Comparison of ENCODE assay signal across 8 cellular contexts in the genomic region with DNA sequence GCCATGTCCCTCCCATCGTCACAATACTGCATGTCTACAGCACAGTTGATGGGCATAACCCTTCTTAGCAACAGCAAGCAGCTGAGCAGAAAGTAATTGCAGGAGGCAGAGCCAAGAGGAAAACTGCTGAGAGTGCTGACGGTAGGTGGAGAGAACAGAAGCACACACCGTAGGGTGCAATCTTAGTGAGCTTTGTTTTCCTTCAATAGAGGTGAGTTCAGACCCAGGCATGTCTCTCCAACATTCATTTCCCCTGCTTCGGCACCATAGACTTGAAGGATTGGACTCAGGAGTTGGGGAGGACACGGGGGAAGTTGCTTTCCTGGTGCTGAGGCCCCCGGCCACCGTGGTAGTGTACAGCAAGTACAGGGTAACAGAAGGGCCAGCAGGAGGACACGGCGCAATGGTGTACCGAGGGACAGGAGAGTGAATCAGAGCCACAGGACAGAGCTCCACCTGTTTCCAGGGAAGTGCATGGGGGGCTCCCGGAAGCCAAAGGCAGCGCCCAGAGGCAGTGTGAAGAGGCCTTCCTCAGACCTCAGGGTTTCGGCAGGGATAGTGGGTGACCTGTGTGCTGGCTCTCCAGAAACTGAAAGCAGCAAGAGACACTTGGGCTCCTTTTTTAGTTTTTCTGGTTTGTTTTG. TPM values are rescaled to one million over a fixed set of nuclear protein-coding genes. Genes with fewer than 3 reads are reported as not detected.
DNase-seq lines count a peak whose midpoint lies in the region; ATAC-seq and FAIRE-seq lines count a peak whose summit lies in the region.

No MANE protein-coding gene starts in this region.

- ATAC-seq in HG02798 (IDR thresholded peaks at IDR 0.05; ENCODE audit: poor library complexity, unreplicated experiment) = peak; percentile 41
- peak; percentile 58 to 68 for ATAC-seq in natural killer cell treated with Interleukin-12 subunit alpha and Interleukin-12 subunit beta and Interleukin-15 and Interleukin-18, amount 100 ng/mL, for 72 hours
- ATAC-seq in Right ventricle myocardium superior (ENCODE audit: poor library complexity) = no peak

- H3K4me3 Mint-ChIP-seq in T-helper 1 cell treated with Interleukin-12 subunit alpha and Interleukin-12 subunit beta and Interleukin-4 antibody, amounts not matched to agents 30 μg/mL and 1 μg/mL, for 36 hours = peak overlapping the region; percentile 82
- H3K4me3 Mint-ChIP-seq in activated T-helper 2 cell treated with anti-CD3 and anti-CD28 coated beads, Interferon-gamma antibody, Interleukin-2, Interleukin-4, amounts not matched to agents 10 μg/mL and 5 μg/mL and 100 μg/mL, durations not matched to agents 14 hours and 24 hours and 36 hours (ENCODE audit: low read depth) = peak overlapping the region; percentile 49
- H3K4me3 Mint-ChIP-seq in natural killer cell treated with Interleukin-12 subunit alpha and Interleukin-12 subunit beta and Interleukin-15 and Interleukin-18, amount 100 ng/mL, for 72 hours = peak overlapping the region; percentile 79

- H3K4me1 Mint-ChIP-seq in T-helper 1 cell treated with Interleukin-12 subunit alpha and Interleukin-12 subunit beta and Interleukin-4 antibody, amounts not matched to agents 30 μg/mL and 1 μg/mL, for 36 hours (ENCODE audit: low read depth) = peaks cover 21% of the 10 kb centered on the region
- peaks cover 19% of the 10 kb centered on the region for H3K4me1 Mint-ChIP-seq in activated T-helper 2 cell treated with anti-CD3 and anti-CD28 coated beads, Interferon-gamma antibody, Interleukin-2, Interleukin-4, amounts not matched to agents 10 μg/mL and 5 μg/mL and 100 μg/mL, durations not matched to agents 14 hours and 24 hours and 36 hours (ENCODE audit: low read depth)
- peaks cover 18 to 22% of the 10 kb centered on the region in 2 donors for H3K4me1 Mint-ChIP-seq in natural killer cell treated with Interleukin-12 subunit alpha and Interleukin-12 subunit beta and Interleukin-15 and Interleukin-18, amount 100 ng/mL, for 72 hours (ENCODE audit: low read depth in 2 of 2)

- intact Hi-C loops in activated T-helper 2 cell treated with anti-CD3 and anti-CD28 coated beads, Interferon-gamma antibody, Interleukin-2, Interleukin-4, amounts not matched to agents 10 μg/mL and 5 μg/mL and 100 μg/mL, durations not matched to agents 14 hours and 24 hours and 36 hours (cut with micrococcal nuclease) = loop anchor here (1.0 to 2.0 kb wide), 2 partner anchors 36 to 109 kb away; a partner anchor contains a TSS
- intact Hi-C loops in Right ventricle myocardium superior (cut with DNase I) = no loop called here

- peak overlapping the region; percentile 91 for H3K27ac Mint-ChIP-seq in T-helper 1 cell treated with Interleukin-12 subunit alpha and Interleukin-12 subunit beta and Interleukin-4 antibody, amounts not matched to agents 30 μg/mL and 1 μg/mL, for 36 hours
- peak overlapping the region; percentile 78 for H3K27ac Mint-ChIP-seq in activated T-helper 2 cell treated with anti-CD3 and anti-CD28 coated beads, Interferon-gamma antibody, Interleukin-2, Interleukin-4, amounts not matched to agents 10 μg/mL and 5 μg/mL and 100 μg/mL, durations not matched to agents 14 hours and 24 hours and 36 hours
- H3K27ac Mint-ChIP-seq in natural killer cell treated with Interleukin-12 subunit alpha and Interleukin-12 subunit beta and Interleukin-15 and Interleukin-18, amount 100 ng/mL, for 72 hours = peak overlapping the region; percentile 82 to 88

- no peak for FAIRE-seq in urothelium cell line (lab: Jason Lieb, UNC)

- DNase-seq in T-helper 1 cell (no peak), NCI-H1694 (lab: John Stamatoyannopoulos, UW) (peak; percentile 75), urothelium cell line (ENCODE audit: low spot score) (no peak), Right ventricle myocardium superior (no peak)
- peak; percentile 9 for DNase-seq in activated T-helper 2 cell treated with anti-CD3 and anti-CD28 coated beads, Interferon-gamma antibody, Interleukin-2, Interleukin-4, amounts not matched to agents 10 μg/mL and 5 μg/mL and 100 μg/mL, durations not matched to agents 14 hours and 24 hours and 36 hours (ENCODE audit: low spot score)
- DNase-seq in natural killer cell treated with Interleukin-12 subunit alpha and Interleukin-12 subunit beta and Interleukin-15 and Interleukin-18, amount 100 ng/mL, for 72 hours (ENCODE audit: low spot score) = no peak

- H3K27me3 Mint-ChIP-seq in T-helper 1 cell treated with Interleukin-12 subunit alpha and Interleukin-12 subunit beta and Interleukin-4 antibody, amounts not matched to agents 30 μg/mL and 1 μg/mL, for 36 hours (ENCODE audit: low read depth) = no peaks in the 10 kb centered on the region
- H3K27me3 Mint-ChIP-seq in activated T-helper 2 cell treated with anti-CD3 and anti-CD28 coated beads, Interferon-gamma antibody, Interleukin-2, Interleukin-4, amounts not matched to agents 10 μg/mL and 5 μg/mL and 100 μg/mL, durations not matched to agents 14 hours and 24 hours and 36 hours (ENCODE audit: low read depth) = no peaks in the 10 kb centered on the region
- no peaks in the 10 kb centered on the region for H3K27me3 Mint-ChIP-seq in natural killer cell treated with Interleukin-12 subunit alpha and Interleukin-12 subunit beta and Interleukin-15 and Interleukin-18, amount 100 ng/mL, for 72 hours

- H3K36me3 Mint-ChIP-seq in T-helper 1 cell treated with Interleukin-12 subunit alpha and Interleukin-12 subunit beta and Interleukin-4 antibody, amounts not matched to agents 30 μg/mL and 1 μg/mL, for 36 hours (ENCODE audit: low read depth) = no peaks in the 10 kb centered on the region
- no peaks in the 10 kb centered on the region for H3K36me3 Mint-ChIP-seq in activated T-helper 2 cell treated with anti-CD3 and anti-CD28 coated beads, Interferon-gamma antibody, Interleukin-2, Interleukin-4, amounts not matched to agents 10 μg/mL and 5 μg/mL and 100 μg/mL, durations not matched to agents 14 hours and 24 hours and 36 hours (ENCODE audit: low read depth)
- H3K36me3 Mint-ChIP-seq in natural killer cell treated with Interleukin-12 subunit alpha and Interleukin-12 subunit beta and Interleukin-15 and Interleukin-18, amount 100 ng/mL, for 72 hours = no peaks in the 10 kb centered on the region

- H3K9me3 Mint-ChIP-seq in T-helper 1 cell treated with Interleukin-12 subunit alpha and Interleukin-12 subunit beta and Interleukin-4 antibody, amounts not matched to agents 30 μg/mL and 1 μg/mL, for 36 hours = no peaks in the 10 kb centered on the region
- no peaks in the 10 kb centered on the region for H3K9me3 Mint-ChIP-seq in activated T-helper 2 cell treated with anti-CD3 and anti-CD28 coated beads, Interferon-gamma antibody, Interleukin-2, Interleukin-4, amounts not matched to agents 10 μg/mL and 5 μg/mL and 100 μg/mL, durations not matched to agents 14 hours and 24 hours and 36 hours
- no peaks in the 10 kb centered on the region for H3K9me3 Mint-ChIP-seq in natural killer cell treated with Interleukin-12 subunit alpha and Interleukin-12 subunit beta and Interleukin-15 and Interleukin-18, amount 100 ng/mL, for 72 hours

RNA-seq across cellular contexts. Expression of a gene that starts 36.3 kb away (rescaled TPM):
- total RNA-seq in activated T-helper 2 cell treated with anti-CD3 and anti-CD28 coated beads, Interferon-gamma antibody, Interleukin-2, Interleukin-4, amounts not matched to agents 10 μg/mL and 5 μg/mL and 100 μg/mL, durations not matched to agents 14 hours and 24 hours and 36 hours = 223 and 231 TPM in 2 replicates
- total RNA-seq in natural killer cell treated with Interleukin-12 subunit alpha and Interleukin-12 subunit beta and Interleukin-15 and Interleukin-18, amount 100 ng/mL, for 72 hours = 100 to 1,000 TPM in 1 of 2 donors, 10 to 100 TPM in 1; 91.5 to 111 TPM
- 7.5 TPM for total RNA-seq in Right ventricle myocardium superior

Comparison
In these comparisons a context has a peak if more than half of its experiments do, and no peak if none do; other contexts are left out.
1. DNase-seq: peak in NCI-H1694 (single experiment) and activated T-helper 2 cell treated with anti-CD3 and anti-CD28 coated beads, Interferon-gamma antibody, Interleukin-2, Interleukin-4, amounts not matched to agents 10 μg/mL and 5 μg/mL and 100 μg/mL, durations not matched to agents 14 hours and 24 hours and 36 hours (single experiment); none in T-helper 1 cell (0 of 5), natural killer cell treated with Interleukin-12 subunit alpha and Interleukin-12 subunit beta and Interleukin-15 and Interleukin-18, amount 100 ng/mL, for 72 hours (single experiment), urothelium cell line (single experiment) and Right ventricle myocardium superior (single experiment).
2. RNA of a gene that starts 36.3 kb away (total RNA-seq): 223 to 231 TPM in activated T-helper 2 cell treated with anti-CD3 and anti-CD28 coated beads, Interferon-gamma antibody, Interleukin-2, Interleukin-4, amounts not matched to agents 10 μg/mL and 5 μg/mL and 100 μg/mL, durations not matched to agents 14 hours and 24 hours and 36 hours and 91.5 to 111 TPM in natural killer cell treated with Interleukin-12 subunit alpha and Interleukin-12 subunit beta and Interleukin-15 and Interleukin-18, amount 100 ng/mL, for 72 hours; 7.5 TPM in Right ventricle myocardium superior (single experiment); every median in the first group is over 10 times any median in the second.
3. Peak in every context shown above with its lines, with median percentiles within 50 percentile points of each other: H3K27ac Mint-ChIP-seq and H3K4me3 Mint-ChIP-seq.